8 cellular contexts compared by ENCODE assay signal in genomic region chr4:102619024-102619423, GRCh38.
DNase-seq lines count a peak whose midpoint lies in the region; ATAC-seq and TF ChIP-seq lines count a peak whose summit lies in the region.
"Not testable (repeated sequence)": the region's sequence is repeated elsewhere in the genome, so short reads cannot be mapped to it uniquely, and the experiment has no call there.

No MANE protein-coding gene starts in this region.

- DNase-seq in GM12865 (ENCODE audit: low read depth), result peak; percentile 48
- not testable (repeated sequence) for DNase-seq in T-cell; activated CD8-positive, alpha-beta T cell treated with anti-CD3 and anti-CD28 coated beads, Interleukin-2, amount 10 ng/mL, durations not matched to agents 7 days and 5 days; body of pancreas; naive thymus-derived CD4-positive, alpha-beta T cell

- H3K4me1 ChIP-seq in body of pancreas, result peaks cover 37% of the 10 kb centered on the region
- H3K4me1 ChIP-seq in naive thymus-derived CD4-positive, alpha-beta T cell (ENCODE audit: control insufficient read depth in 2 of 2, insufficient read depth in 2 of 2, low read length in 2 of 2), result peaks cover 8 to 25% of the 10 kb centered on the region in 2 donors

- 45% methylated on average over 9 of the region's 9 CpGs for WGBS in body of pancreas, 2 donors

- POLR2A ChIA-PET in T-cell (lab: Charles Lee), result interaction anchor here in 1 of 2 donors (0.6 to 0.9 kb wide), 2 partner anchors 22 to 1295 kb away, joined by 3 read pairs; no protein-coding TSS in a partner anchor
- POLR2A ChIA-PET in activated CD8-positive, alpha-beta T cell treated with anti-CD3 and anti-CD28 coated beads, Interleukin-2, amount 10 ng/mL, durations not matched to agents 7 days and 5 days (lab: Charles Lee), result not testable (repeated sequence)
- POLR2A ChIA-PET in naive thymus-derived CD4-positive, alpha-beta T cell (lab: Charles Lee), result interaction anchor here (1.3 kb wide), 1 partner anchor 165 kb away, joined by 3 read pairs; no protein-coding TSS in a partner anchor

- CTCF ChIA-PET in T-cell (lab: Charles Lee), result interaction anchor here in 1 of 2 donors (1.0 kb wide), 1 partner anchor 94 kb away, joined by 3 read pairs; no protein-coding TSS in a partner anchor
- CTCF ChIA-PET in activated CD8-positive, alpha-beta T cell treated with anti-CD3 and anti-CD28 coated beads, Interleukin-2, amount 10 ng/mL, durations not matched to agents 7 days and 5 days (lab: Charles Lee), result interaction anchor here (1.4 to 2.6 kb wide), 2 partner anchors 12 to 170 kb away, joined by 3 to 22 read pairs; no protein-coding TSS in a partner anchor
- CTCF ChIA-PET in naive thymus-derived CD4-positive, alpha-beta T cell (lab: Charles Lee), result interaction anchor here (0.6 to 3.6 kb wide), 6 partner anchors 9 to 480 kb away, joined by 3 to 20 read pairs (median 3); no protein-coding TSS in a partner anchor

- TF ChIP-seq POLR2A in body of pancreas (IDR thresholded peaks at IDR 0.05), result not testable (repeated sequence)

- not testable (repeated sequence) for H3K9me3 Mint-ChIP-seq in T-cell; activated CD8-positive, alpha-beta T cell treated with anti-CD3 and anti-CD28 coated beads, Interleukin-2, amount 10 ng/mL, durations not matched to agents 7 days and 5 days (ENCODE audit: insufficient read depth); activated naive CD4-positive, alpha-beta T cell treated with anti-CD3 and anti-CD28 coated beads, Interleukin-2, amount 50 U/mL, for 24 hours; naive thymus-derived CD4-positive, alpha-beta T cell; stimulated activated naive CD8-positive, alpha-beta T cell treated with anti-CD3 and anti-CD28 coated beads, Interleukin-15, Interleukin-2, amounts not matched to agents 100 ng/mL and 50 ng/mL, for 24 hours

- peaks cover 58 to 63% (median 61%) of the 10 kb centered on the region in 3 donors for H3K4me1 Mint-ChIP-seq in T-cell
- H3K4me1 Mint-ChIP-seq in activated CD8-positive, alpha-beta T cell treated with anti-CD3 and anti-CD28 coated beads, Interleukin-2, amount 10 ng/mL, durations not matched to agents 7 days and 5 days (ENCODE audit: low read depth), result peaks cover 67% of the 10 kb centered on the region
- H3K4me1 Mint-ChIP-seq in activated naive CD4-positive, alpha-beta T cell treated with anti-CD3 and anti-CD28 coated beads, Interleukin-2, amount 50 U/mL, for 24 hours, result peaks cover 69% of the 10 kb centered on the region
- H3K4me1 Mint-ChIP-seq in naive thymus-derived CD4-positive, alpha-beta T cell, result peaks cover 18 to 73% (median 53%) of the 10 kb centered on the region in 7 donors
- H3K4me1 Mint-ChIP-seq in stimulated activated naive CD8-positive, alpha-beta T cell treated with anti-CD3 and anti-CD28 coated beads, Interleukin-15, Interleukin-2, amounts not matched to agents 100 ng/mL and 50 ng/mL, for 24 hours (ENCODE audit: low read depth), result peaks cover 62% of the 10 kb centered on the region

- not testable (repeated sequence) for H3K9me3 ChIP-seq in body of pancreas; naive thymus-derived CD4-positive, alpha-beta T cell (ENCODE audit: control insufficient read depth in 2 of 3, low read length in 3 of 3)

- intact Hi-C loops in body of pancreas (cut with DNase I), result loop anchor here (10.0 kb wide), 1 partner anchor 476 kb away; the partner anchor contains the start of gene BDH2
- intact Hi-C loops in naive thymus-derived CD4-positive, alpha-beta T cell (cut with micrococcal nuclease), result not testable (repeated sequence)

- H3K27ac ChIP-seq in body of pancreas, result peak overlapping the region in 3 of 4 donors; percentile 82 to 94 (median 91)
- not testable (repeated sequence) for H3K27ac ChIP-seq in naive thymus-derived CD4-positive, alpha-beta T cell (ENCODE audit: low read depth, low read length)

- not testable (repeated sequence) for H3K27me3 Mint-ChIP-seq in T-cell; activated CD8-positive, alpha-beta T cell treated with anti-CD3 and anti-CD28 coated beads, Interleukin-2, amount 10 ng/mL, durations not matched to agents 7 days and 5 days (ENCODE audit: low read depth); activated naive CD4-positive, alpha-beta T cell treated with anti-CD3 and anti-CD28 coated beads, Interleukin-2, amount 50 U/mL, for 24 hours; naive thymus-derived CD4-positive, alpha-beta T cell; stimulated activated naive CD8-positive, alpha-beta T cell treated with anti-CD3 and anti-CD28 coated beads, Interleukin-15, Interleukin-2, amounts not matched to agents 100 ng/mL and 50 ng/mL, for 24 hours

- not testable (repeated sequence) for H3K27me3 ChIP-seq in body of pancreas; naive thymus-derived CD4-positive, alpha-beta T cell (ENCODE audit: control insufficient read depth in 2 of 2, insufficient read depth in 2 of 2, low read length in 2 of 2)

- TF ChIP-seq CTCF in GM12865 (IDR thresholded peaks at IDR 0.05; ENCODE audit: insufficient read depth, low read depth, low read length, missing control alignments); body of pancreas (IDR thresholded peaks at IDR 0.05): not testable (repeated sequence)

- peak; percentile 46 for ATAC-seq in GM19351 (IDR thresholded peaks at IDR 0.05; ENCODE audit: unreplicated experiment)
- ATAC-seq in T-cell (replicated peaks in 1 of 4); activated CD8-positive, alpha-beta T cell treated with anti-CD3 and anti-CD28 coated beads, Interleukin-2, amount 10 ng/mL, durations not matched to agents 7 days and 5 days; body of pancreas; naive thymus-derived CD4-positive, alpha-beta T cell: not testable (repeated sequence)

- H3K4me3 Mint-ChIP-seq in T-cell; naive thymus-derived CD4-positive, alpha-beta T cell; stimulated activated naive CD8-positive, alpha-beta T cell treated with anti-CD3 and anti-CD28 coated beads, Interleukin-15, Interleukin-2, amounts not matched to agents 100 ng/mL and 50 ng/mL, for 24 hours: not testable (repeated sequence)
- H3K4me3 Mint-ChIP-seq in activated CD8-positive, alpha-beta T cell treated with anti-CD3 and anti-CD28 coated beads, Interleukin-2, amount 10 ng/mL, durations not matched to agents 7 days and 5 days, result peak overlapping the region; percentile 5
- peak overlapping the region; percentile 7 for H3K4me3 Mint-ChIP-seq in activated naive CD4-positive, alpha-beta T cell treated with anti-CD3 and anti-CD28 coated beads, Interleukin-2, amount 50 U/mL, for 24 hours

- not testable (repeated sequence) for H3K4me3 ChIP-seq in GM12865 (ENCODE audit: low read depth, low read length); body of pancreas; naive thymus-derived CD4-positive, alpha-beta T cell (ENCODE audit: low read length)

- peaks cover 35% of the 10 kb centered on the region for H3K36me3 Mint-ChIP-seq in T-cell
- peaks cover 42% of the 10 kb centered on the region for H3K36me3 Mint-ChIP-seq in activated CD8-positive, alpha-beta T cell treated with anti-CD3 and anti-CD28 coated beads, Interleukin-2, amount 10 ng/mL, durations not matched to agents 7 days and 5 days (ENCODE audit: low read depth)
- peaks cover 33% of the 10 kb centered on the region for H3K36me3 Mint-ChIP-seq in activated naive CD4-positive, alpha-beta T cell treated with anti-CD3 and anti-CD28 coated beads, Interleukin-2, amount 50 U/mL, for 24 hours
- peaks cover 16 to 39% (median 31%) of the 10 kb centered on the region in 5 donors for H3K36me3 Mint-ChIP-seq in naive thymus-derived CD4-positive, alpha-beta T cell
- peaks cover 46% of the 10 kb centered on the region for H3K36me3 Mint-ChIP-seq in stimulated activated naive CD8-positive, alpha-beta T cell treated with anti-CD3 and anti-CD28 coated beads, Interleukin-15, Interleukin-2, amounts not matched to agents 100 ng/mL and 50 ng/mL, for 24 hours (ENCODE audit: low read depth)

- not testable (repeated sequence) for H3K36me3 ChIP-seq in body of pancreas (replicated peaks in 1 of 2; ENCODE audit: insufficient read depth in 1 of 2, low read depth in 2 of 2)
- H3K36me3 ChIP-seq in naive thymus-derived CD4-positive, alpha-beta T cell (ENCODE audit: control insufficient read depth in 2 of 3, insufficient read depth in 3 of 3, low read length in 3 of 3), result peaks cover 11 to 23% (median 11%) of the 10 kb centered on the region in 3 experiments

- peak overlapping the region; percentile 51 to 59 for H3K27ac Mint-ChIP-seq in T-cell
- not testable (repeated sequence) for H3K27ac Mint-ChIP-seq in activated CD8-positive, alpha-beta T cell treated with anti-CD3 and anti-CD28 coated beads, Interleukin-2, amount 10 ng/mL, durations not matched to agents 7 days and 5 days
- H3K27ac Mint-ChIP-seq in activated naive CD4-positive, alpha-beta T cell treated with anti-CD3 and anti-CD28 coated beads, Interleukin-2, amount 50 U/mL, for 24 hours, result peak overlapping the region; percentile 81
- peak overlapping the region in 6 of 9 donors; percentile 9 to 79 (median 56) for H3K27ac Mint-ChIP-seq in naive thymus-derived CD4-positive, alpha-beta T cell
- peak overlapping the region; percentile 73 for H3K27ac Mint-ChIP-seq in stimulated activated naive CD8-positive, alpha-beta T cell treated with anti-CD3 and anti-CD28 coated beads, Interleukin-15, Interleukin-2, amounts not matched to agents 100 ng/mL and 50 ng/mL, for 24 hours
